In genomic region chr11:9663699-9664275, GRCh38 we compare ENCODE assay signal across 1 cellular context.
TF ChIP-seq lines count a peak whose summit lies in the region.

TSS of gene SWAP70 (plus strand) at chr11:9664077. CDS start at chr11:9664180, 103 bp downstream.

TF ChIP-seq in HepG2, 621 proteins besides CTCF, POLR2A, EP300 and RAD21 (continued from another document and continues in another):
- TF ChIP-seq UBTF (CRISPR knock-in tag; IDR thresholded peaks at IDR 0.05) (0 out of 2 replicates have a peak, but pooled peaks have one; percentile 10), ZNF761 (CRISPR knock-in tag; conservative IDR thresholded peaks at IDR 0.05) (0 out of 2 replicates have a peak, but pooled peaks have one; percentile 31), FOXA1 (IDR thresholded peaks at IDR 0.05) (no peak), FOXA1 (CRISPR knock-in tag; IDR thresholded peaks at IDR 0.05) (0 out of 2 replicates have a peak, but pooled peaks have one; percentile 35), ZBTB7B (CRISPR knock-in tag; IDR thresholded peaks at IDR 0.05) (peak; percentile 62; the same call in 1 of the 2 replicates), SOX13 (IDR thresholded peaks at IDR 0.05) (no peak), SOX13 (CRISPR knock-in tag; conservative IDR thresholded peaks at IDR 0.05 in 1 of 2, IDR thresholded peaks at IDR 0.05 in 1 of 2) (0 out of 4 replicates have a peak, but pooled peaks of 1 of the 2 experiments have one; percentile 11), SOX5 (CRISPR knock-in tag; IDR thresholded peaks at IDR 0.05; ENCODE audit: borderline replicate concordance) (peak; percentile 31; the same call in 1 of the 2 replicates), SMAD3 (CRISPR knock-in tag; IDR thresholded peaks at IDR 0.05) (peak; percentile 51; the same call in 1 of the 2 replicates), DMAP1 (CRISPR knock-in tag; IDR thresholded peaks at IDR 0.05) (0 out of 2 replicates have a peak, but pooled peaks have one; percentile 25), SAP130 (CRISPR knock-in tag; IDR thresholded peaks at IDR 0.05; ENCODE audit: low read depth) (peak; percentile 69; the same call in 1 of the 2 replicates), LCORL (IDR thresholded peaks at IDR 0.05) (no peak), LCORL (CRISPR knock-in tag; IDR thresholded peaks at IDR 0.05) (0 out of 2 replicates have a peak, but pooled peaks have one; percentile 32), ZNF580 (CRISPR knock-in tag; IDR thresholded peaks at IDR 0.05; ENCODE audit: borderline replicate concordance, low read depth) (0 out of 2 replicates have a peak, but pooled peaks have one; percentile 42), HNF1A (IDR thresholded peaks at IDR 0.05; ENCODE audit: low read depth) (no peak), HNF1A (CRISPR knock-in tag; IDR thresholded peaks at IDR 0.05; ENCODE audit: borderline replicate concordance) (0 out of 2 replicates have a peak, but pooled peaks have one; percentile 10), JUND (CRISPR knock-in tag; IDR thresholded peaks at IDR 0.05) (peak; percentile 14; the same call in 1 of the 2 replicates), ZNF18 (CRISPR knock-in tag; IDR thresholded peaks at IDR 0.05; ENCODE audit: insufficient replicate concordance) (no peak), MEIS2 (CRISPR knock-in tag; IDR thresholded peaks at IDR 0.05) (peak; percentile 14; the same call in 1 of the 2 replicates), ZNF619 (CRISPR knock-in tag; IDR thresholded peaks at IDR 0.05) (no peak), FOXP1 (IDR thresholded peaks at IDR 0.05) (no peak), FOXP1 (CRISPR knock-in tag; IDR thresholded peaks at IDR 0.05) (0 out of 2 replicates have a peak, but pooled peaks have one; percentile 12), SMYD3 (CRISPR knock-in tag; IDR thresholded peaks at IDR 0.05) (no peak), ASH2L (IDR thresholded peaks at IDR 0.05; ENCODE audit: insufficient read length, low read depth, low read length) (peak; percentile 7), HMGXB4 (CRISPR knock-in tag; IDR thresholded peaks at IDR 0.05; ENCODE audit: borderline replicate concordance in 1 of 2, low read depth in 1 of 2) (0 out of 4 replicates have a peak, but pooled peaks of 1 of the 2 experiments have one; percentile 35), PHF8 (CRISPR knock-in tag; IDR thresholded peaks at IDR 0.05) (peak; percentile 64), FOXA3 (CRISPR knock-in tag; IDR thresholded peaks at IDR 0.05) (peak; percentile 25; the same call in 1 of the 2 replicates), ZNF335 (CRISPR knock-in tag; IDR thresholded peaks at IDR 0.05) (0 out of 2 replicates have a peak, but pooled peaks have one; percentile 16), GABPB1 (CRISPR knock-in tag; IDR thresholded peaks at IDR 0.05) (peak; percentile 51; the same call in 1 of the 2 replicates), ZNF543 (CRISPR knock-in tag; IDR thresholded peaks at IDR 0.05) (peak; percentile 36; the same call in 1 of the 2 replicates), ARNT2 (CRISPR knock-in tag; IDR thresholded peaks at IDR 0.05; ENCODE audit: low read depth) (peak; percentile 59; the same call in 1 of the 2 replicates), POLR2AphosphoS5 (IDR thresholded peaks at IDR 0.05; ENCODE audit: low read depth, low read length) (peak; percentile 65; the same call in 1 of the 2 replicates), ARID4A (CRISPR knock-in tag; IDR thresholded peaks at IDR 0.05; ENCODE audit: borderline replicate concordance) (0 out of 2 replicates have a peak, but pooled peaks have one; percentile 10), ZNF574 (CRISPR knock-in tag; IDR thresholded peaks at IDR 0.05) (peak; percentile 8; the same call in 1 of the 2 replicates), ZNF510 (CRISPR knock-in tag; IDR thresholded peaks at IDR 0.05; ENCODE audit: low read depth) (no peak), TAF1 (CRISPR knock-in tag; IDR thresholded peaks at IDR 0.05) (0 out of 2 replicates have a peak, but pooled peaks have one; percentile 25), CBX1 (IDR thresholded peaks at IDR 0.05; ENCODE audit: low read depth) (peak; percentile 57), RARG (CRISPR knock-in tag; IDR thresholded peaks at IDR 0.05; ENCODE audit: low read depth) (no peak), ZNF260 (CRISPR knock-in tag; IDR thresholded peaks at IDR 0.05; ENCODE audit: borderline replicate concordance, low read depth) (no peak), TEAD3 (CRISPR knock-in tag; optimal IDR thresholded peaks at IDR 0.05; ENCODE audit: borderline replicate concordance) (peak; percentile 96), HES4 (CRISPR knock-in tag; IDR thresholded peaks at IDR 0.05; ENCODE audit: borderline replicate concordance) (no peak), POGZ (CRISPR knock-in tag; IDR thresholded peaks at IDR 0.05) (peak; percentile 16; the same call in 1 of the 2 replicates), SRSF9 (IDR thresholded peaks at IDR 0.05; ENCODE audit: borderline replicate concordance, insufficient read depth, low read depth, low read length, poor library complexity, severe bottlenecking) (no peak), MAZ (IDR thresholded peaks at IDR 0.05; ENCODE audit: borderline replicate concordance, low read depth, low read length) (0 out of 2 replicates have a peak, but pooled peaks have one; percentile 7), MAZ (CRISPR knock-in tag; IDR thresholded peaks at IDR 0.05; ENCODE audit: low read depth) (no peak; the same call in 1 of the 2 replicates), KDM1A (CRISPR knock-in tag; IDR thresholded peaks at IDR 0.05) (no peak), ZNF460 (CRISPR knock-in tag; IDR thresholded peaks at IDR 0.05; ENCODE audit: borderline replicate concordance) (no peak), ERF (CRISPR knock-in tag; IDR thresholded peaks at IDR 0.05) (0 out of 2 replicates have a peak, but pooled peaks have one; percentile 8)
